24 cellular contexts compared by ENCODE assay signal in genomic region chr7:24840543-24840942, GRCh38.
DNase-seq lines count a peak whose midpoint lies in the region; ATAC-seq and TF ChIP-seq lines count a peak whose summit lies in the region.
"Had no signal": no experiment of that assay in that cellular context is flagged by ENCODE, and none has a peak within 500 bp of the region (broad histone marks: within the 10 kb centered on the region; RNA-seq: fewer than 3 reads in every experiment).

No MANE protein-coding gene starts in this region.

- H3K9me3 Mint-ChIP-seq in activated T-helper 17 cell treated with anti-CD3 and anti-CD28 coated beads, Interleukin-2, amount 50 U/mL, for 72 hours = no peaks in the 10 kb centered on the region
- no peaks in the 10 kb centered on the region for H3K9me3 Mint-ChIP-seq in mesothelial cell of epicardium
- H3K9me3 Mint-ChIP-seq: CD8-positive, alpha-beta T cell had no signal

- H3K27me3 ChIP-seq in DOHH2 (ENCODE audit: control insufficient read depth, low read length) (no peaks in the 10 kb centered on the region), OCI-LY1 (ENCODE audit: insufficient read depth, low read length) (no peaks in the 10 kb centered on the region)
- H3K27me3 ChIP-seq: Peyer's patch had no signal

- peak overlapping the region; percentile 18 for H3K27ac Mint-ChIP-seq in activated T-helper 17 cell treated with anti-CD3 and anti-CD28 coated beads, Interleukin-2, amount 50 U/mL, for 72 hours
- H3K27ac Mint-ChIP-seq in mesothelial cell of epicardium = no peak overlapping the region
- H3K27ac Mint-ChIP-seq: CD8-positive, alpha-beta T cell had no signal

- no peak overlapping the region for H3K4me3 Mint-ChIP-seq in activated T-helper 17 cell treated with anti-CD3 and anti-CD28 coated beads, Interleukin-2, amount 50 U/mL, for 72 hours
- no peak overlapping the region for H3K4me3 Mint-ChIP-seq in mesothelial cell of epicardium
- H3K4me3 Mint-ChIP-seq: B cell; CD8-positive, alpha-beta T cell had no signal

- H3K27ac ChIP-seq in DOHH2 (ENCODE audit: low read depth, low read length) = peak overlapping the region; percentile 99
- peak overlapping the region; percentile 98 for H3K27ac ChIP-seq in OCI-LY1 (ENCODE audit: low read depth, low read length, poor library complexity, severe bottlenecking)
- H3K27ac ChIP-seq: C4-2B, GM23248, Peyer's patch, SK-N-MC had no signal

- H3K4me1 ChIP-seq in DOHH2 (ENCODE audit: control insufficient read depth, low read length) (peaks cover 99% of the 10 kb centered on the region), OCI-LY1 (ENCODE audit: insufficient read depth, low read length, severe bottlenecking) (peaks cover 96% of the 10 kb centered on the region)

- H3K4me3 ChIP-seq in DOHH2 (ENCODE audit: low read length) (peak overlapping the region; percentile 48), OCI-LY1 (ENCODE audit: low read depth, low read length, poor library complexity, severe bottlenecking) (no peak overlapping the region), fibroblast of villous mesenchyme (ENCODE audit: low read depth, low read length) (no peak overlapping the region)
- H3K4me3 ChIP-seq: GM23248, Peyer's patch, SK-N-MC had no signal

- H3K4me2 ChIP-seq in DOHH2 (ENCODE audit: low read length) (peak overlapping the region; percentile 96), OCI-LY1 (ENCODE audit: low read length) (no peak overlapping the region)

- H4K20me1 ChIP-seq in DOHH2 (ENCODE audit: control insufficient read depth, insufficient read depth, low read depth, low read length) (no peaks in the 10 kb centered on the region), OCI-LY1 (ENCODE audit: insufficient read depth, low read length) (no peaks in the 10 kb centered on the region)

- H3K4me1 Mint-ChIP-seq in activated T-helper 17 cell treated with anti-CD3 and anti-CD28 coated beads, Interleukin-2, amount 50 U/mL, for 72 hours = peaks cover 31% of the 10 kb centered on the region
- H3K4me1 Mint-ChIP-seq in mesothelial cell of epicardium = no peaks in the 10 kb centered on the region

- no peak overlapping the region for H2AFZ ChIP-seq in OCI-LY1 (ENCODE audit: low read length)
- H2AFZ ChIP-seq: GM23248 had no signal

- H3F3A ChIP-seq in DOHH2 (ENCODE audit: control insufficient read depth, insufficient read depth) (peaks cover 80% of the 10 kb centered on the region), OCI-LY1 (ENCODE audit: insufficient read depth, low read length) (peaks cover 8% of the 10 kb centered on the region; the same call in 1 of the 2 replicates)

- TF ChIP-seq CTCF in DOHH2 (IDR thresholded peaks at IDR 0.05; ENCODE audit: low read depth, low read length, poor library complexity, severe bottlenecking) (no peak), OCI-LY1 (IDR thresholded peaks at IDR 0.05; ENCODE audit: low read length) (no peak), fibroblast of villous mesenchyme (IDR thresholded peaks at IDR 0.05; ENCODE audit: insufficient read depth, low read depth, low read length) (no peak), mesothelial cell of epicardium (IDR thresholded peaks at IDR 0.05; ENCODE audit: unreplicated experiment) (no peak)

- H3K36me3 Mint-ChIP-seq in activated T-helper 17 cell treated with anti-CD3 and anti-CD28 coated beads, Interleukin-2, amount 50 U/mL, for 72 hours (ENCODE audit: low read depth) = peaks cover 73% of the 10 kb centered on the region
- no peaks in the 10 kb centered on the region for H3K36me3 Mint-ChIP-seq in mesothelial cell of epicardium

- peaks cover 51% of the 10 kb centered on the region for H3K36me3 ChIP-seq in DOHH2 (ENCODE audit: control insufficient read depth, low read length)
- peaks cover 27% of the 10 kb centered on the region for H3K36me3 ChIP-seq in OCI-LY1 (ENCODE audit: insufficient read depth, low read length)
- H3K36me3 ChIP-seq: Peyer's patch had no signal

- ATAC-seq in activated T-helper 17 cell treated with anti-CD3 and anti-CD28 coated beads, Interleukin-2, amount 50 U/mL, for 72 hours (replicated peaks) = no peak
- ATAC-seq: CD8-positive, alpha-beta T cell had no signal

- peak; percentile 43 for DNase-seq in fibroblast of villous mesenchyme (ENCODE audit: low read depth)
- no peak for DNase-seq in mesothelial cell of epicardium (ENCODE audit: low spot score in 2 of 2, unreplicated experiment in 2 of 2)
- no peak for DNase-seq in RPMI8226
- no peak for DNase-seq in NCI-H1417 (lab: John Stamatoyannopoulos, UW)
- DNase-seq: Caco-2; CD8-positive, alpha-beta T cell; DMS 273 treated with DMSO at 0.1 percent for 48 hours; DMS79; GM23248; H7; MV-4-11; NCI-H1694; NCI-H2029 treated with DMSO at 0.1 percent for 48 hours; NCI-H446 treated with DMSO at 0.1 percent for 48 hours; NCI-H526 treated with DMSO at 0.1 percent for 48 hours; OCI-M1; Peyer's patch; SIG-M5 had no signal

- H3K27me3 Mint-ChIP-seq in activated T-helper 17 cell treated with anti-CD3 and anti-CD28 coated beads, Interleukin-2, amount 50 U/mL, for 72 hours = no peaks in the 10 kb centered on the region
- no peaks in the 10 kb centered on the region for H3K27me3 Mint-ChIP-seq in mesothelial cell of epicardium (ENCODE audit: low read depth)
- H3K27me3 Mint-ChIP-seq: B cell had no signal

- no peaks in the 10 kb centered on the region for H3K9me3 ChIP-seq in DOHH2 (ENCODE audit: control insufficient read depth, insufficient read depth, low read length)
- H3K9me3 ChIP-seq in OCI-LY1 (ENCODE audit: low read length) = no peaks in the 10 kb centered on the region
- H3K9me3 ChIP-seq: Caco-2, Peyer's patch had no signal

- H3K79me2 ChIP-seq in DOHH2 (ENCODE audit: control insufficient read depth, low read length) = peaks cover 33% of the 10 kb centered on the region
- no peaks in the 10 kb centered on the region for H3K79me2 ChIP-seq in OCI-LY1 (ENCODE audit: insufficient read depth, low read length)

- no peak overlapping the region for H3K9ac ChIP-seq in OCI-LY1 (ENCODE audit: low read length)
- H3K9ac ChIP-seq: GM23248 had no signal

- no peaks in the 10 kb centered on the region for H3K9me2 ChIP-seq in DOHH2 (replicated peaks; ENCODE audit: control insufficient read depth, low read length)
- H3K9me2 ChIP-seq in OCI-LY1 (ENCODE audit: low read depth, low read length) = no peaks in the 10 kb centered on the region
